ENCODE assay signal across 21 cellular contexts in the genomic region with DNA sequence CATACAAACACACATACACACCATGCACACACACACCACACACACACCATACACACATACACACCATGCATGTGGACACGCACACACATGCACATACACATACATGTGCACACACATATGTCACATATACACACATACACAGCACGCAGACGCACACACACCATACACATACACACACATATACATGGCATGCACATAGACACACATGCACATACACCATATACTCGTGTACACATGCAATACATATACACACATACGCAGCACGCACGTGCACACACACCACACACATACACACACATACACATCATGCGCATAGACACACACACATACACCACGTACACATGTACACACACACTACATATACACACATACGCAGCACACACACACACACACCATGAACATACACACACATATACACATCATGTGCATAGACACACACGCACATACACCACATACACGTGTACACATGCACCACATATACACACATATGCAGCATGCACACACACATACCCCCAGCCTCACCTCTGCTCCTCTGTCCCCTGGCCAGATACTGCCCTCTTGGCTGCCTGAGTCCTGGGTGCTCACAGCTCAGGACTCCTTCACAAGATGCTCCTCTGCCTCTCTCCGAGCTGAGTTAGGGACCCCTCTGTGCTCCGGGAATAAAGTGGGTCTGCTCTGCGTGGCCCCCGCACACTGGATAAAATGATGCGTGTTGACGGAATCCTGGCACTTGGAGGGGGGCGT.
A peak's percentile ranks its signal among the peaks of the same experiment; 100 is the strongest.
DNase-seq lines count a peak whose midpoint lies in the region; ATAC-seq, FAIRE-seq and TF ChIP-seq lines count a peak whose summit lies in the region.
"Had no signal": no experiment of that assay in that cellular context is flagged by ENCODE, and none has a peak within 500 bp of the region (broad histone marks: within the 10 kb centered on the region; RNA-seq: fewer than 3 reads in every experiment).

No MANE protein-coding gene starts in this region.

- no peak overlapping the region for H2AFZ ChIP-seq in neuronal stem cell (ENCODE audit: low read length)
- H2AFZ ChIP-seq: GM23338 had no signal

- peak overlapping the region; percentile 19 for H4K8ac ChIP-seq in neuronal stem cell (ENCODE audit: low read depth, low read length)

- H3K9me3 ChIP-seq in esophagus muscularis mucosa = no peaks in the 10 kb centered on the region
- H3K9me3 ChIP-seq in neuronal stem cell (replicated peaks in 1 of 2; ENCODE audit: control insufficient read depth in 2 of 2, insufficient read depth in 1 of 2, low read depth in 1 of 2, low read length in 2 of 2) = peaks cover 6 to 10% of the 10 kb centered on the region in 2 donors
- H3K9me3 ChIP-seq: A549, SK-N-SH had no signal

- no peak overlapping the region for H3K18ac ChIP-seq in neuronal stem cell (ENCODE audit: low read length)

- H3K36me3 ChIP-seq in esophagus muscularis mucosa (no peaks in the 10 kb centered on the region), neuronal stem cell (replicated peaks in 1 of 2; ENCODE audit: control insufficient read depth in 2 of 2, insufficient read depth in 2 of 2, low read length in 2 of 2) (peaks cover 0 to 4% of the 10 kb centered on the region in 2 donors)

- peak; percentile 76 for FAIRE-seq in H54 (lab: Jason Lieb, UNC)
- FAIRE-seq: A549 had no signal

- H2BK120ac ChIP-seq in neuronal stem cell (ENCODE audit: low read depth, low read length) = no peak overlapping the region

- H2AK5ac ChIP-seq in neuronal stem cell (ENCODE audit: low read depth, low read length) = no peak overlapping the region

- intact Hi-C loops in activated T-helper 1 cell treated with anti-CD3 and anti-CD28 coated beads, Interleukin-12 subunit alpha, Interleukin-12 subunit beta, Interleukin-2, Interleukin-4 antibody, amounts not matched to agents 30 ng/mL and 10 ng/mL and 1 ng/mL, durations not matched to agents 14 hours and 24 hours and 36 hours (cut with micrococcal nuclease) = no loop called here
- intact Hi-C loops in esophagus muscularis mucosa (cut with DNase I) = no loop called here
- intact Hi-C loops in posterior vena cava (cut with DNase I) = loop anchor here in 1 of 2 donors (10.0 kb wide), 1 partner anchor 99 kb away; no protein-coding TSS in a partner anchor

- no peak overlapping the region for H3K9ac ChIP-seq in neuronal stem cell (ENCODE audit: low read depth, low read length, poor library complexity)
- H3K9ac ChIP-seq: SK-N-SH had no signal

- H3K27ac Mint-ChIP-seq in activated T-helper 1 cell treated with anti-CD3 and anti-CD28 coated beads, Interleukin-12 subunit alpha, Interleukin-12 subunit beta, Interleukin-2, Interleukin-4 antibody, amounts not matched to agents 30 ng/mL and 10 ng/mL and 1 ng/mL, durations not matched to agents 14 hours and 24 hours and 36 hours = peak overlapping the region; percentile 3
- H3K27ac Mint-ChIP-seq: GM23338, T-cell had no signal

- H3K4me1 ChIP-seq in esophagus muscularis mucosa (peaks cover 0 to 7% (median 3%) of the 10 kb centered on the region in 4 donors), neuronal stem cell (ENCODE audit: control insufficient read depth in 2 of 2, insufficient read depth in 1 of 2, low read depth in 1 of 2, low read length in 2 of 2) (no peaks in the 10 kb centered on the region)
- H3K4me1 ChIP-seq: A549 had no signal

- no peak for TF ChIP-seq CTCF in esophagus muscularis mucosa (IDR thresholded peaks at IDR 0.05)

- H3K4me3 ChIP-seq in esophagus muscularis mucosa (no peak overlapping the region), neuronal stem cell (ENCODE audit: low read length in 2 of 2) (peak overlapping the region in 1 of 2 donors; percentile 76)
- H3K4me3 ChIP-seq: A549, GM23338 had no signal

- H3K27me3 ChIP-seq in esophagus muscularis mucosa (peaks cover 0 to 21% (median 0%) of the 10 kb centered on the region in 4 donors), neuronal stem cell (ENCODE audit: control insufficient read depth in 3 of 3, insufficient read depth in 3 of 3, low read depth in 1 of 3, low read length in 3 of 3) (peaks cover 0 to 12% (median 6%) of the 10 kb centered on the region in 3 experiments)

- H2BK5ac ChIP-seq in neuronal stem cell (ENCODE audit: low read length) = no peak overlapping the region

- DNase-seq in H54 (ENCODE audit: insufficient read length, low spot score) (no peak), esophagus muscularis mucosa (ENCODE audit: extremely low spot score) (peak; percentile 74), neuronal stem cell (ENCODE audit: low spot score) (no peak), posterior vena cava (ENCODE audit: low spot score) (no peak), NCI-H748 treated with DMSO at 0.1 percent for 48 hours (lab: John Stamatoyannopoulos, UW) (no peak), retina (no peak)
- no peak for DNase-seq in activated T-helper 1 cell treated with anti-CD3 and anti-CD28 coated beads, Interleukin-12 subunit alpha, Interleukin-12 subunit beta, Interleukin-2, Interleukin-4 antibody, amounts not matched to agents 30 ng/mL and 10 ng/mL and 1 ng/mL, durations not matched to agents 14 hours and 24 hours and 36 hours (ENCODE audit: low spot score)
- DNase-seq: C1 segment of cervical spinal cord, DMS79 treated with DMSO at 0.1 percent for 48 hours, KG1, NCI-H1694 treated with DMSO at 0.1 percent for 48 hours, NCI-H2107, NCI-H510A, NCI-H774, OCI-M1, SHP77, SK-N-SH, T-cell had no signal

- no peak overlapping the region for H3K27ac ChIP-seq in esophagus muscularis mucosa (replicated peaks in 1 of 4)
- H3K27ac ChIP-seq in neuronal stem cell (replicated peaks; ENCODE audit: low read length) = no peak overlapping the region
- H3K27ac ChIP-seq: A549 had no signal

- H3K4me3 Mint-ChIP-seq in activated T-helper 1 cell treated with anti-CD3 and anti-CD28 coated beads, Interleukin-12 subunit alpha, Interleukin-12 subunit beta, Interleukin-2, Interleukin-4 antibody, amounts not matched to agents 30 ng/mL and 10 ng/mL and 1 ng/mL, durations not matched to agents 14 hours and 24 hours and 36 hours = no peak overlapping the region
- H3K4me3 Mint-ChIP-seq: GM23338, T-cell had no signal

- no peak overlapping the region for H2BK12ac ChIP-seq in neuronal stem cell (ENCODE audit: low read length)

- H3K4ac ChIP-seq in neuronal stem cell (ENCODE audit: low read length) = no peak overlapping the region

- no peaks in the 10 kb centered on the region for H3K79me1 ChIP-seq in neuronal stem cell (ENCODE audit: low read depth, low read length)

- no peak for TF ChIP-seq EP300 in esophagus muscularis mucosa (IDR thresholded peaks at IDR 0.05)

- peaks cover 11% of the 10 kb centered on the region for H3K4me1 Mint-ChIP-seq in activated T-helper 1 cell treated with anti-CD3 and anti-CD28 coated beads, Interleukin-12 subunit alpha, Interleukin-12 subunit beta, Interleukin-2, Interleukin-4 antibody, amounts not matched to agents 30 ng/mL and 10 ng/mL and 1 ng/mL, durations not matched to agents 14 hours and 24 hours and 36 hours (ENCODE audit: low read depth)
- H3K4me1 Mint-ChIP-seq: GM23338 had no signal

- H3K23ac ChIP-seq in neuronal stem cell (ENCODE audit: low read depth, low read length, poor library complexity) = peak overlapping the region; percentile 12

- no peak overlapping the region for H2BK15ac ChIP-seq in neuronal stem cell (ENCODE audit: low read length)

- H4K91ac ChIP-seq in neuronal stem cell (ENCODE audit: low read depth, low read length, poor library complexity) = no peak overlapping the region

- ATAC-seq in HG03039 (IDR thresholded peaks at IDR 0.05; ENCODE audit: unreplicated experiment) = no peak
- ATAC-seq: A549, GM23338, T-cell had no signal

- H3K27me3 Mint-ChIP-seq in activated T-helper 1 cell treated with anti-CD3 and anti-CD28 coated beads, Interleukin-12 subunit alpha, Interleukin-12 subunit beta, Interleukin-2, Interleukin-4 antibody, amounts not matched to agents 30 ng/mL and 10 ng/mL and 1 ng/mL, durations not matched to agents 14 hours and 24 hours and 36 hours (ENCODE audit: insufficient read depth) = peaks cover 20% of the 10 kb centered on the region

- H3K4me2 ChIP-seq in neuronal stem cell (ENCODE audit: insufficient read depth, low read length, poor library complexity, severe bottlenecking) = no peak overlapping the region
- H3K4me2 ChIP-seq: A549, GM23338, SK-N-SH had no signal

- 94% methylated on average over 14 of the region's 19 CpGs for WGBS in esophagus muscularis mucosa
- no CpG with 5 or more reads among the region's 19 CpGs for WGBS in neuronal stem cell (ENCODE audit: extremely low coverage in 2 of 2, insufficient read length in 2 of 2, insufficient replicate concordance in 1 of 2), 2 donors

- H3K14ac ChIP-seq in neuronal stem cell (ENCODE audit: low read length) = peak overlapping the region; percentile 14

- no peaks in the 10 kb centered on the region for H3K9me3 Mint-ChIP-seq in activated T-helper 1 cell treated with anti-CD3 and anti-CD28 coated beads, Interleukin-12 subunit alpha, Interleukin-12 subunit beta, Interleukin-2, Interleukin-4 antibody, amounts not matched to agents 30 ng/mL and 10 ng/mL and 1 ng/mL, durations not matched to agents 14 hours and 24 hours and 36 hours
- H3K9me3 Mint-ChIP-seq: T-cell had no signal

- no peaks in the 10 kb centered on the region for H3K36me3 Mint-ChIP-seq in activated T-helper 1 cell treated with anti-CD3 and anti-CD28 coated beads, Interleukin-12 subunit alpha, Interleukin-12 subunit beta, Interleukin-2, Interleukin-4 antibody, amounts not matched to agents 30 ng/mL and 10 ng/mL and 1 ng/mL, durations not matched to agents 14 hours and 24 hours and 36 hours (ENCODE audit: low read depth)
- H3K36me3 Mint-ChIP-seq: T-cell had no signal

- TF ChIP-seq POLR2A in H54 (IDR thresholded peaks at IDR 0.05; ENCODE audit: low read depth, low read length) = no peak
- no peak for TF ChIP-seq POLR2A in esophagus muscularis mucosa (IDR thresholded peaks at IDR 0.05; ENCODE audit: low read depth)
